In the genomic region with DNA sequence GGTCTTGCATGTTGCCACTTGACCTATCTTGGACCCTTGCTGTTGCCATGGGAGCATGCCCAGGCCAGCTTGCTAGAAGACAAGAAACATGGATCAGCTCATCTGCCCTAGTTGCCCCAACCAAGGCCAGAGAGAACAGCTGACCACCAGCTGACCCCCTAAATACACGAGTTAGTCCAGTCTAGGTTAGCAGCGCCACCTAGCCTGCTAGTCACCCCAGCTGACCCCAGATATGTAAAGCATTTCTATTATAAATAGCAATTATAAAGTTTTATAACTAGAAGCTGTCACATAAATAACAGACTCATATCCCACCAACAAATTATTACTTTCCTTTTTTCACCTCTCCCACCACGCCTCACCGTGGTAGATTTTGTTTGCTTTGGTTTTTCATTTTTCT, we compare ENCODE assay signal across 18 cellular contexts.
DNase-seq lines count a peak whose midpoint lies in the region; ATAC-seq, FAIRE-seq and TF ChIP-seq lines count a peak whose summit lies in the region.
"Had no signal": no experiment of that assay in that cellular context is flagged by ENCODE, and none has a peak within 500 bp of the region (broad histone marks: within the 10 kb centered on the region; RNA-seq: fewer than 3 reads in every experiment).

No MANE protein-coding gene starts in this region.

- H3K4me3 ChIP-seq in SK-N-SH (ENCODE audit: low read depth in 2 of 2, low read length in 1 of 2) = no peak overlapping the region
- H3K4me3 ChIP-seq in Loucy (ENCODE audit: low read length, poor library complexity, severe bottlenecking) = no peak overlapping the region
- no peak overlapping the region for H3K4me3 ChIP-seq in PC-3 (ENCODE audit: low read length)
- H3K4me3 ChIP-seq in pancreas = no peak overlapping the region
- H3K4me3 ChIP-seq: BLaER1 treated with 17β-estradiol and CSF1 and Interleukin-3, amounts not matched to agents 10 nM and 100 nM; GM12878; HAP-1 had no signal

- H4K20me1 ChIP-seq in SK-N-SH (ENCODE audit: insufficient read depth) (no peaks in the 10 kb centered on the region), Loucy (ENCODE audit: insufficient read depth, low read length, poor library complexity, severe bottlenecking) (no peaks in the 10 kb centered on the region), PC-3 (ENCODE audit: low read length) (no peaks in the 10 kb centered on the region)
- H4K20me1 ChIP-seq: BLaER1 treated with 17β-estradiol and CSF1 and Interleukin-3, amounts not matched to agents 10 nM and 100 nM had no signal

- no peaks in the 10 kb centered on the region for H3K27me3 ChIP-seq in SK-N-SH (ENCODE audit: insufficient read depth)
- no peaks in the 10 kb centered on the region for H3K27me3 ChIP-seq in Loucy (ENCODE audit: insufficient read depth, low read length, poor library complexity, severe bottlenecking)
- H3K27me3 ChIP-seq in PC-3 (ENCODE audit: low read length) = peaks cover 12% of the 10 kb centered on the region
- H3K27me3 ChIP-seq in pancreas = no peaks in the 10 kb centered on the region
- H3K27me3 ChIP-seq: BLaER1 treated with 17β-estradiol and CSF1 and Interleukin-3, amounts not matched to agents 10 nM and 100 nM had no signal

- FAIRE-seq in pancreas (lab: Jason Lieb, UNC) = no peak
- FAIRE-seq: GM12878 had no signal

- TF ChIP-seq RAD21 in SK-N-SH (IDR thresholded peaks at IDR 0.05; ENCODE audit: low read length) = no peak

- H3K4me1 Mint-ChIP-seq in immature natural killer cell = no peaks in the 10 kb centered on the region
- H3K4me1 Mint-ChIP-seq: CD4-positive, CD25-positive, alpha-beta regulatory T cell; CD8-positive, alpha-beta memory T cell had no signal

- H3K9me2 ChIP-seq in SK-N-SH = no peaks in the 10 kb centered on the region
- no peaks in the 10 kb centered on the region for H3K9me2 ChIP-seq in Loucy (replicated peaks; ENCODE audit: low read depth, low read length)
- no peaks in the 10 kb centered on the region for H3K9me2 ChIP-seq in PC-3 (replicated peaks; ENCODE audit: low read length)

- BruUV-seq in PC-3 (replicated peaks; lab: Mats Ljungman, UMichigan) = no TSS peak

- H2AFZ ChIP-seq in SK-N-SH (ENCODE audit: low read depth) (no peak overlapping the region), Loucy (ENCODE audit: low read length) (no peak overlapping the region), PC-3 (ENCODE audit: low read length) (no peak overlapping the region)

- H3K79me2 ChIP-seq in SK-N-SH (ENCODE audit: insufficient read depth) = no peaks in the 10 kb centered on the region
- no peaks in the 10 kb centered on the region for H3K79me2 ChIP-seq in Loucy (ENCODE audit: insufficient read depth, low read length)
- no peaks in the 10 kb centered on the region for H3K79me2 ChIP-seq in PC-3 (ENCODE audit: low read length)

- H3K9me3 Mint-ChIP-seq in immature natural killer cell = peaks cover 0 to 13% (median 6%) of the 10 kb centered on the region in 6 donors

- no peaks in the 10 kb centered on the region for H3K36me3 Mint-ChIP-seq in immature natural killer cell
- H3K36me3 Mint-ChIP-seq: CD4-positive, CD25-positive, alpha-beta regulatory T cell; CD8-positive, alpha-beta memory T cell had no signal

- POLR2A ChIA-PET in SK-N-SH (lab: Yijun Ruan, JAX) (no interaction called here), PC-3 (lab: Charles Lee; ENCODE audit: unreplicated experiment) (no interaction called here)

- no peak for DNase-seq in SK-N-SH
- no peak for DNase-seq in PC-3
- DNase-seq in pancreas = no peak
- no peak for DNase-seq in germinal center (ENCODE audit: low spot score)
- DNase-seq in immature natural killer cell = no peak
- DNase-seq: 8988T; CD4-positive, CD25-positive, alpha-beta regulatory T cell; CD8-positive, alpha-beta memory T cell; COR-L47; DMS 273 treated with DMSO at 0.1 percent for 48 hours; DMS53; DND-41; EL had no signal

- H3K9me3 ChIP-seq in SK-N-SH (no peaks in the 10 kb centered on the region), Loucy (ENCODE audit: insufficient read depth, low read depth, low read length) (no peaks in the 10 kb centered on the region), PC-3 (ENCODE audit: low read length) (no peaks in the 10 kb centered on the region), pancreas (no peaks in the 10 kb centered on the region)
- H3K9me3 ChIP-seq: BLaER1 treated with 17β-estradiol and CSF1 and Interleukin-3, amounts not matched to agents 10 nM and 100 nM; HAP-1 had no signal

- H3K4me1 ChIP-seq in SK-N-SH (ENCODE audit: control insufficient read depth in 1 of 2, insufficient read depth in 2 of 2, low read depth in 1 of 2, low read length in 1 of 2) (peaks cover 0 to 7% of the 10 kb centered on the region in 2 experiments; a peak in 2 of 4 replicates), Loucy (ENCODE audit: insufficient read depth, low read length, poor library complexity, severe bottlenecking) (peaks cover 10% of the 10 kb centered on the region), PC-3 (ENCODE audit: insufficient read depth, low read length) (no peaks in the 10 kb centered on the region), pancreas (no peaks in the 10 kb centered on the region)
- H3K4me1 ChIP-seq: HAP-1 had no signal

- no peak for TF ChIP-seq EP300 in SK-N-SH (IDR thresholded peaks at IDR 0.05; ENCODE audit: borderline replicate concordance in 1 of 2, low read depth in 1 of 2, low read length in 1 of 2)

- H3K4me2 ChIP-seq in SK-N-SH (no peak overlapping the region), Loucy (ENCODE audit: low read depth, low read length, poor library complexity, severe bottlenecking) (no peak overlapping the region), PC-3 (ENCODE audit: low read length) (no peak overlapping the region)
- H3K4me2 ChIP-seq: BLaER1 treated with 17β-estradiol and CSF1 and Interleukin-3, amounts not matched to agents 10 nM and 100 nM had no signal

- H3F3A ChIP-seq in SK-N-SH (replicated peaks; ENCODE audit: insufficient read depth) = no peaks in the 10 kb centered on the region
- no peaks in the 10 kb centered on the region for H3F3A ChIP-seq in Loucy (ENCODE audit: low read depth)
- no peaks in the 10 kb centered on the region for H3F3A ChIP-seq in PC-3 (ENCODE audit: low read length, unreplicated experiment)

- no peak overlapping the region for H3K4me3 Mint-ChIP-seq in immature natural killer cell
- H3K4me3 Mint-ChIP-seq: CD4-positive, CD25-positive, alpha-beta regulatory T cell had no signal

- H3K27me3 Mint-ChIP-seq in immature natural killer cell (ENCODE audit: low read depth in 3 of 3) = peaks cover 0 to 3% (median 2%) of the 10 kb centered on the region in 3 donors
- H3K27me3 Mint-ChIP-seq: CD4-positive, CD25-positive, alpha-beta regulatory T cell; CD8-positive, alpha-beta memory T cell had no signal

- H3K9ac ChIP-seq in SK-N-SH (no peak overlapping the region), Loucy (ENCODE audit: low read depth, low read length, poor library complexity, severe bottlenecking) (no peak overlapping the region), PC-3 (ENCODE audit: low read length) (no peak overlapping the region)
- H3K9ac ChIP-seq: BLaER1 treated with 17β-estradiol and CSF1 and Interleukin-3, amounts not matched to agents 10 nM and 100 nM had no signal

- H3K27ac ChIP-seq in SK-N-SH (ENCODE audit: low read depth in 2 of 2, low read length in 1 of 2) = no peak overlapping the region
- H3K27ac ChIP-seq in PC-3 (ENCODE audit: low read length) = no peak overlapping the region
- no peak overlapping the region for H3K27ac ChIP-seq in pancreas
- H3K27ac ChIP-seq: BLaER1 treated with 17β-estradiol and CSF1 and Interleukin-3, amounts not matched to agents 10 nM and 100 nM had no signal

- TF ChIP-seq CTCF in SK-N-SH (IDR thresholded peaks at IDR 0.05) = 0 out of 2 replicates have a peak, but pooled peaks have one; percentile 12
- TF ChIP-seq CTCF in Loucy (conservative IDR thresholded peaks at IDR 0.05; ENCODE audit: low read length) = peak; percentile 39
- 0 out of 2 replicates have a peak, but pooled peaks have one; percentile 13 for TF ChIP-seq CTCF in PC-3 (conservative IDR thresholded peaks at IDR 0.05; ENCODE audit: low read depth, low read length)
- no peak for TF ChIP-seq CTCF in pancreas (IDR thresholded peaks at IDR 0.05)

- intact Hi-C loops in PC-3 (cut with micrococcal nuclease) (no loop called here), pancreas (cut with DNase I) (no loop called here)

- H3K36me3 ChIP-seq in SK-N-SH (replicated peaks in 1 of 2; ENCODE audit: control insufficient read depth in 1 of 2, insufficient read depth in 2 of 2, low read length in 1 of 2) = no peaks in the 10 kb centered on the region
- H3K36me3 ChIP-seq in Loucy (ENCODE audit: insufficient read depth, low read length) = no peaks in the 10 kb centered on the region
- H3K36me3 ChIP-seq in PC-3 (ENCODE audit: low read depth, low read length) = no peaks in the 10 kb centered on the region
- H3K36me3 ChIP-seq in pancreas = no peaks in the 10 kb centered on the region
- H3K36me3 ChIP-seq: BLaER1 treated with 17β-estradiol and CSF1 and Interleukin-3, amounts not matched to agents 10 nM and 100 nM; HAP-1 had no signal

- no peak for ATAC-seq in SK-N-SH treated with all-trans-retinoic acid at 6 μM for 48 hours
- no peak for ATAC-seq in PC-3
- ATAC-seq in pancreas = no peak
- ATAC-seq: GM12878 had no signal

- H3K27ac Mint-ChIP-seq in immature natural killer cell = no peak overlapping the region
- H3K27ac Mint-ChIP-seq: CD4-positive, CD25-positive, alpha-beta regulatory T cell had no signal

- WGBS in SK-N-SH (ENCODE audit: low lambda C conversion rate) = 40% methylated on average over 4 of the region's 4 CpGs
- 72 to 83% methylated on average over 4 of the region's 4 CpGs for WGBS in pancreas, 2 donors

- CTCF ChIA-PET in SK-N-SH (lab: Yijun Ruan, JAX) (no interaction called here), PC-3 (lab: Charles Lee) (no interaction called here)

Comparison
In these comparisons a context has a peak if more than half of its experiments do, and no peak if none do; other contexts are left out.
1. CTCF ChIP-seq: peak in SK-N-SH (single experiment), Loucy (single experiment) and PC-3 (single experiment); none in pancreas (0 of 4).